Comparison of ENCODE assay signal across 20 cellular contexts in genomic region chr2:177031435-177032222, GRCh38.
DNase-seq lines count a peak whose midpoint lies in the region; ATAC-seq lines count a peak whose summit lies in the region.
"Had no signal": no experiment of that assay in that cellular context is flagged by ENCODE, and none has a peak within 500 bp of the region (broad histone marks: within the 10 kb centered on the region; RNA-seq: fewer than 3 reads in every experiment).

No MANE protein-coding gene starts in this region.

- no peaks in the 10 kb centered on the region for H3K4me1 Mint-ChIP-seq in activated naive CD8-positive, alpha-beta T cell treated with anti-CD3 and anti-CD28 coated beads for 36 hours

- no peak overlapping the region for H3K4me3 Mint-ChIP-seq in activated naive CD8-positive, alpha-beta T cell treated with anti-CD3 and anti-CD28 coated beads for 36 hours
- H3K4me3 Mint-ChIP-seq: activated CD8-positive, alpha-beta T cell treated with anti-CD3 and anti-CD28 coated beads for 36 hours; activated naive CD4-positive, alpha-beta T cell treated with anti-CD3 and anti-CD28 coated beads for 36 hours; activated T-cell treated with anti-CD3 and anti-CD28 coated beads, Interleukin-2, amount 50 U/mL, for 24 hours; mesothelial cell of epicardium; nephron progenitor cell; T-helper 1 cell treated with Interleukin-12 subunit alpha and Interleukin-12 subunit beta and Interleukin-4 antibody, amounts not matched to agents 30 μg/mL and 1 μg/mL, for 36 hours had no signal

- H3K27me3 Mint-ChIP-seq in activated naive CD8-positive, alpha-beta T cell treated with anti-CD3 and anti-CD28 coated beads for 36 hours: no peaks in the 10 kb centered on the region

- in situ Hi-C loops in G401 (cut with HindIII; ENCODE audit: low sequenced_read_pairs): no loop called here

- no peaks in the 10 kb centered on the region for H3K36me3 Mint-ChIP-seq in activated naive CD8-positive, alpha-beta T cell treated with anti-CD3 and anti-CD28 coated beads for 36 hours
- H3K36me3 Mint-ChIP-seq: mesothelial cell of epicardium had no signal

- DNase-seq in G401 (ENCODE audit: low spot score) (peak; percentile 89), NCI-H1092 treated with DMSO at 0.1 percent for 48 hours (lab: John Stamatoyannopoulos, UW) (peak; percentile 84), NCI-H524 (lab: John Stamatoyannopoulos, UW) (peak; percentile 96 to 99), cerebellar cortex (ENCODE audit: low spot score) (peak; percentile 89), NCI-H2029 treated with DMSO at 0.1 percent for 48 hours (lab: John Stamatoyannopoulos, UW) (no peak)
- DNase-seq in activated naive CD8-positive, alpha-beta T cell treated with anti-CD3 and anti-CD28 coated beads for 36 hours: no peak
- DNase-seq: activated CD8-positive, alpha-beta T cell treated with anti-CD3 and anti-CD28 coated beads for 36 hours; activated naive CD4-positive, alpha-beta T cell treated with anti-CD3 and anti-CD28 coated beads for 36 hours; activated T-cell treated with anti-CD3 and anti-CD28 coated beads, Interleukin-2, amount 50 U/mL, for 24 hours; EL; nephron progenitor cell; OCI-M1; Right ventricle myocardium superior; stimulated activated CD4-positive, alpha-beta T cell treated with anti-CD3 and anti-CD28 coated beads, Interleukin-4, amount 100 ng/mL, for 24 hours; upper lobe of right lung had no signal

- no peak for ATAC-seq in GM19395 (IDR thresholded peaks at IDR 0.05; ENCODE audit: unreplicated experiment)
- no peak for ATAC-seq in HG03439 (IDR thresholded peaks at IDR 0.05; ENCODE audit: unreplicated experiment)
- ATAC-seq: activated CD8-positive, alpha-beta T cell treated with anti-CD3 and anti-CD28 coated beads for 36 hours; left lobe of liver; upper lobe of right lung had no signal

- no peak overlapping the region for H3K27ac Mint-ChIP-seq in activated naive CD8-positive, alpha-beta T cell treated with anti-CD3 and anti-CD28 coated beads for 36 hours
- H3K27ac Mint-ChIP-seq: activated CD8-positive, alpha-beta T cell treated with anti-CD3 and anti-CD28 coated beads for 36 hours; activated naive CD4-positive, alpha-beta T cell treated with anti-CD3 and anti-CD28 coated beads for 36 hours; activated T-cell treated with anti-CD3 and anti-CD28 coated beads, Interleukin-2, amount 50 U/mL, for 24 hours; mesothelial cell of epicardium; nephron progenitor cell; T-helper 1 cell treated with Interleukin-12 subunit alpha and Interleukin-12 subunit beta and Interleukin-4 antibody, amounts not matched to agents 30 μg/mL and 1 μg/mL, for 36 hours had no signal

- no peaks in the 10 kb centered on the region for H3K9me3 Mint-ChIP-seq in activated naive CD8-positive, alpha-beta T cell treated with anti-CD3 and anti-CD28 coated beads for 36 hours
- H3K9me3 Mint-ChIP-seq: activated CD8-positive, alpha-beta T cell treated with anti-CD3 and anti-CD28 coated beads for 36 hours; activated naive CD4-positive, alpha-beta T cell treated with anti-CD3 and anti-CD28 coated beads for 36 hours; activated T-cell treated with anti-CD3 and anti-CD28 coated beads, Interleukin-2, amount 50 U/mL, for 24 hours; nephron progenitor cell; T-helper 1 cell treated with Interleukin-12 subunit alpha and Interleukin-12 subunit beta and Interleukin-4 antibody, amounts not matched to agents 30 μg/mL and 1 μg/mL, for 36 hours had no signal

Comparison
In these comparisons a context has a peak if more than half of its experiments do, and no peak if none do; other contexts are left out.
1. DNase-seq: peak in G401 (single experiment), NCI-H1092 treated with DMSO at 0.1 percent for 48 hours (single experiment), NCI-H524 (2 of 2) and cerebellar cortex (single experiment); none in NCI-H2029 treated with DMSO at 0.1 percent for 48 hours (single experiment) and activated naive CD8-positive, alpha-beta T cell treated with anti-CD3 and anti-CD28 coated beads for 36 hours (single experiment).